In the genomic region with DNA sequence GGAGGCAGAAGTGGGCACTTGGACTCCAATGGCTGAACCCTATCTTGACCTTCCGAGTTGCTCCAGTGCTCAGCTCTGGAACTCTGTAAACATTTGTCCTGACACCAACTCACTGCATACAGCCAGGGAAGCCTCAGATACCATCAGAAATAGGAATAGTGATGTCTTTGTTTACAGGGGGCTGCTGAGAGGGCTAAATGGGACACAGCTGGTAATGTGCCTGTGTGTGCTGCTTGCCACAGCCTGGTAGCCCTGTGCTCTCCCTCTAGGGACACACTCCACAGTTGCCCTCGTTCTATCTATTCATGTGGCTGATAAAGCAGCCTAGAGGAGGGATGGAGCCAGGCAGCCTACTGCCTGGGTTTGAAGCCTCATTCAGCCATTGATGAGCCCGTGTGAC, we compare ENCODE assay signal across 26 cellular contexts.
"Had no signal": no experiment of that assay in that cellular context is flagged by ENCODE, and none has a peak within 500 bp of the region (broad histone marks: within the 10 kb centered on the region; RNA-seq: fewer than 3 reads in every experiment).

No MANE protein-coding gene starts in this region.

- H3K27ac Mint-ChIP-seq: activated B cell treated with CpG ODN at 0.5 μM for 24 hours; activated CD4-positive, alpha-beta memory T cell treated with anti-CD3 and anti-CD28 coated beads for 36 hours; activated CD4-positive, alpha-beta T cell treated with anti-CD3 and anti-CD28 coated beads, Interleukin-2, amount 10 ng/mL, durations not matched to agents 7 days and 5 days; activated naive CD4-positive, alpha-beta T cell treated with anti-CD3 and anti-CD28 coated beads for 36 hours; activated naive CD8-positive, alpha-beta T cell; activated T-helper 17 cell treated with anti-CD3 and anti-CD28 coated beads, Interleukin-2, amount 50 U/mL, for 72 hours; T-helper 17 cell had no signal

- H3K4me3 ChIP-seq: Peyer's patch, SJCRH30 had no signal

- H3K4me3 Mint-ChIP-seq: activated B cell treated with CpG ODN at 0.5 μM for 24 hours; activated CD4-positive, alpha-beta memory T cell treated with anti-CD3 and anti-CD28 coated beads for 36 hours; activated CD4-positive, alpha-beta T cell treated with anti-CD3 and anti-CD28 coated beads, Interleukin-2, amount 10 ng/mL, durations not matched to agents 7 days and 5 days; activated naive CD4-positive, alpha-beta T cell treated with anti-CD3 and anti-CD28 coated beads for 36 hours; activated naive CD8-positive, alpha-beta T cell; activated T-cell treated with anti-CD3 and anti-CD28 coated beads, Interleukin-2, amount 50 U/mL, for 4 hours; activated T-helper 17 cell treated with anti-CD3 and anti-CD28 coated beads, Interleukin-2, amount 50 U/mL, for 72 hours; T-helper 17 cell had no signal

- H3K27me3 ChIP-seq: Peyer's patch, SJCRH30 had no signal

- ATAC-seq: activated T-cell treated with anti-CD3 and anti-CD28 coated beads, Interleukin-2, amount 50 U/mL, for 4 hours; activated T-helper 17 cell treated with anti-CD3 and anti-CD28 coated beads, Interleukin-2, amount 50 U/mL, for 72 hours; T-helper 17 cell had no signal

- H3K36me3 Mint-ChIP-seq: activated CD4-positive, alpha-beta memory T cell treated with anti-CD3 and anti-CD28 coated beads for 36 hours; activated naive CD8-positive, alpha-beta T cell had no signal

- DNase-seq: activated B cell treated with CpG ODN at 0.5 μM for 24 hours; activated CD4-positive, alpha-beta memory T cell treated with anti-CD3 and anti-CD28 coated beads for 36 hours; activated CD4-positive, alpha-beta T cell treated with anti-CD3 and anti-CD28 coated beads for 1 hour; activated CD4-positive, alpha-beta T cell treated with anti-CD3 and anti-CD28 coated beads, Interleukin-2, amount 10 ng/mL, durations not matched to agents 7 days and 5 days; activated CD8-positive, alpha-beta memory T cell treated with anti-CD3 and anti-CD28 coated beads for 24 hours; activated gamma-delta T cell; activated naive CD4-positive, alpha-beta T cell treated with anti-CD3 and anti-CD28 coated beads for 36 hours; activated T-cell treated with anti-CD3 and anti-CD28 coated beads, Interleukin-2, amount 50 U/mL, for 4 hours; central memory CD4-positive, alpha-beta T cell; Karpas-422; MM.1S; NCI-H1105; NCI-H1436; NCI-H1694 treated with DMSO at 0.1 percent for 48 hours; NCI-H2029 treated with DMSO at 0.1 percent for 48 hours; NCI-H446; NCI-H524; Peyer's patch; Right ventricle myocardium superior; SJCRH30; T-helper 17 cell; T-helper 9 cell had no signal

- H3K4me1 Mint-ChIP-seq: activated B cell treated with CpG ODN at 0.5 μM for 24 hours; activated CD4-positive, alpha-beta T cell treated with anti-CD3 and anti-CD28 coated beads, Interleukin-2, amount 10 ng/mL, durations not matched to agents 7 days and 5 days; activated T-helper 17 cell treated with anti-CD3 and anti-CD28 coated beads, Interleukin-2, amount 50 U/mL, for 72 hours had no signal

- H3K27ac ChIP-seq: Peyer's patch, RWPE1, SJCRH30 had no signal

- H3K9me3 Mint-ChIP-seq: activated B cell treated with CpG ODN at 0.5 μM for 24 hours; activated CD4-positive, alpha-beta memory T cell treated with anti-CD3 and anti-CD28 coated beads for 36 hours; activated CD4-positive, alpha-beta T cell treated with anti-CD3 and anti-CD28 coated beads, Interleukin-2, amount 10 ng/mL, durations not matched to agents 7 days and 5 days; activated naive CD4-positive, alpha-beta T cell treated with anti-CD3 and anti-CD28 coated beads for 36 hours; activated T-cell treated with anti-CD3 and anti-CD28 coated beads, Interleukin-2, amount 50 U/mL, for 4 hours; activated T-helper 17 cell treated with anti-CD3 and anti-CD28 coated beads, Interleukin-2, amount 50 U/mL, for 72 hours had no signal

- H3K36me3 ChIP-seq: Peyer's patch, SJCRH30 had no signal

- FAIRE-seq: bronchial epithelial cell had no signal

- H3K9me3 ChIP-seq: Peyer's patch, SJCRH30 had no signal
